ENCODE assay signal across 9 cellular contexts in the genomic region with DNA sequence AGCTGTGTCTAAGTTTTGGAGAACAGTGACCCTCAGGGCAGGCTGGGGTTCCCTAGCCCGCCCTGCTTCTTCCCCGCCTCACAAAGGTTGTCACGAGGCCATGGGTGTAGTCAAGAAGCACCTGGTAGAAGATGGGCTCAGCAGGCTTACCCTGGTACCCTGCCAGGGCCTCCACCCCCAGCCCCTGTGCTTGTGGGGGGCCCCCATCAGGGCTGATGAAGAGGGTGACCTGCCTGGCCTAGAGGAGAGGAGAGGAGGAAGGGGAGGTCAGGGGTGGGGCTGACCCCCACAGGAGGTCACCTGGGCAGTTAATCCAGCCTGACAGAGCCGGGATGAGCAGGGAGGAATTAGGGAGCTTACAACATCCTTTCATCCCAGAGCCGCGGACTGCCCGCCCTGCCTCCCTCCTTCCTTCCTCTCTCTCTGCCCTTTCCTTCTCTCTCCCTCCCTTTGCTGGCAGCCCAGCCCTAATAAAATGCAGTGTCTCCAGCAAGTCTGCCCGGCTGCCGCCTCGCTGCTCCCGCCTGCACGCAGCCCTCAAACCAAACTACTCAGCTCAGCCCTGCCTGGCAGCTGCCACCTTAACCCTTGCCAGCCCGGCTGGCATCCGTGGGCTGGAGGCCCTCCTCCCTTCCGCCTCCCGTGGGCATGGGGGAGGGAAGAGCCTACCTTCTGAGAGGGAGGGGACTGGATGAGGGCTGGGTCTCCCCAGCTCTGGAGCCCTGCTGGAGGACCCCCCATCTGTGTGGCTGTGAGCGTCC. TPM values are rescaled to one million over a fixed set of nuclear protein-coding genes. Genes with fewer than 3 reads are reported as not detected.
DNase-seq lines count a peak whose midpoint lies in the region; ATAC-seq lines count a peak whose summit lies in the region.
"Had no signal": no experiment of that assay in that cellular context is flagged by ENCODE, and none has a peak within 500 bp of the region (broad histone marks: within the 10 kb centered on the region; RNA-seq: fewer than 3 reads in every experiment).

No MANE protein-coding gene starts in this region.

- H3K4me3 Mint-ChIP-seq in activated CD8-positive, alpha-beta memory T cell treated with anti-CD3 and anti-CD28 coated beads, Interleukin-2, amount 10 ng/mL, durations not matched to agents 7 days and 5 days: no peak overlapping the region

- ATAC-seq in activated CD8-positive, alpha-beta memory T cell treated with anti-CD3 and anti-CD28 coated beads, Interleukin-2, amount 10 ng/mL, durations not matched to agents 7 days and 5 days: no peak
- ATAC-seq in HG02642 (IDR thresholded peaks at IDR 0.05; ENCODE audit: poor library complexity, unreplicated experiment): no peak

- peaks cover 11% of the 10 kb centered on the region for H3K4me1 ChIP-seq in adipocyte (ENCODE audit: control insufficient read depth, insufficient read depth, low read length)

- CTCF ChIA-PET in activated CD8-positive, alpha-beta memory T cell treated with anti-CD3 and anti-CD28 coated beads, Interleukin-2, amount 10 ng/mL, durations not matched to agents 7 days and 5 days (lab: Charles Lee): interaction anchor here (0.7 to 3.6 kb wide), 3 partner anchors 10 to 126 kb away, joined by 3 to 26 read pairs (median 5); no protein-coding TSS in a partner anchor

- H3K9ac ChIP-seq in adipocyte (ENCODE audit: low read length): no peak overlapping the region

- H3K4me1 Mint-ChIP-seq in activated CD8-positive, alpha-beta memory T cell treated with anti-CD3 and anti-CD28 coated beads, Interleukin-2, amount 10 ng/mL, durations not matched to agents 7 days and 5 days: peaks cover under 1% of the 10 kb centered on the region

- H3K36me3 Mint-ChIP-seq in activated CD8-positive, alpha-beta memory T cell treated with anti-CD3 and anti-CD28 coated beads, Interleukin-2, amount 10 ng/mL, durations not matched to agents 7 days and 5 days: no peaks in the 10 kb centered on the region

- no peaks in the 10 kb centered on the region for H3K36me3 ChIP-seq in adipocyte (ENCODE audit: control insufficient read depth, insufficient read depth, low read length, severe bottlenecking)

- peak; percentile 44 for DNase-seq in activated CD8-positive, alpha-beta memory T cell treated with anti-CD3 and anti-CD28 coated beads for 24 hours
- no peak for DNase-seq in activated CD8-positive, alpha-beta memory T cell treated with anti-CD3 and anti-CD28 coated beads, Interleukin-2, amount 10 ng/mL, durations not matched to agents 7 days and 5 days
- DNase-seq in NCI-H2171 treated with DMSO at 0.1 percent for 48 hours (lab: John Stamatoyannopoulos, UW) (peak; percentile 89), adipocyte (ENCODE audit: low read depth) (peak; percentile 45), stromal cell of bone marrow (ENCODE audit: low read depth) (peak; percentile 40), OCI-M1 (lab: John Stamatoyannopoulos, UW) (no peak), AG08396 (ENCODE audit: low spot score) (no peak)

- H3K27me3 Mint-ChIP-seq in activated CD8-positive, alpha-beta memory T cell treated with anti-CD3 and anti-CD28 coated beads, Interleukin-2, amount 10 ng/mL, durations not matched to agents 7 days and 5 days: peaks cover 69% of the 10 kb centered on the region

- no peak overlapping the region for H3K27ac Mint-ChIP-seq in activated CD8-positive, alpha-beta memory T cell treated with anti-CD3 and anti-CD28 coated beads, Interleukin-2, amount 10 ng/mL, durations not matched to agents 7 days and 5 days

- no peaks in the 10 kb centered on the region for H3K27me3 ChIP-seq in adipocyte (replicated peaks; ENCODE audit: control insufficient read depth, insufficient read depth, low read length)

- no peaks in the 10 kb centered on the region for H3K9me3 ChIP-seq in adipocyte (ENCODE audit: control insufficient read depth, low read length)

- H3K9me3 Mint-ChIP-seq in activated CD8-positive, alpha-beta memory T cell treated with anti-CD3 and anti-CD28 coated beads, Interleukin-2, amount 10 ng/mL, durations not matched to agents 7 days and 5 days (ENCODE audit: low read depth): no peaks in the 10 kb centered on the region

- no peak overlapping the region for H3K4me3 ChIP-seq in adipocyte (ENCODE audit: low read length)

RNA-seq across cellular contexts. Expression of a gene that starts 7.2 kb away (rescaled TPM):
- not detected for total RNA-seq in activated CD8-positive, alpha-beta memory T cell treated with anti-CD3 and anti-CD28 coated beads, Interleukin-2, amount 10 ng/mL, durations not matched to agents 7 days and 5 days
- total RNA-seq: urinary bladder had no signal

RNA-seq across cellular contexts. Expression of a gene that starts 18.9 kb away (rescaled TPM):
- total RNA-seq in activated CD8-positive, alpha-beta memory T cell treated with anti-CD3 and anti-CD28 coated beads, Interleukin-2, amount 10 ng/mL, durations not matched to agents 7 days and 5 days: under 1 TPM in 1 of 2 experiments, not detected in 1; 0.23 TPM
- total RNA-seq: urinary bladder had no signal

Comparison
In these comparisons a context has a peak if more than half of its experiments do, and no peak if none do; other contexts are left out.
1. DNase-seq: peak in activated CD8-positive, alpha-beta memory T cell treated with anti-CD3 and anti-CD28 coated beads for 24 hours (single experiment), NCI-H2171 treated with DMSO at 0.1 percent for 48 hours (single experiment), adipocyte (single experiment) and stromal cell of bone marrow (single experiment); none in activated CD8-positive, alpha-beta memory T cell treated with anti-CD3 and anti-CD28 coated beads, Interleukin-2, amount 10 ng/mL, durations not matched to agents 7 days and 5 days (single experiment), OCI-M1 (single experiment) and AG08396 (single experiment).